In the genomic region with DNA sequence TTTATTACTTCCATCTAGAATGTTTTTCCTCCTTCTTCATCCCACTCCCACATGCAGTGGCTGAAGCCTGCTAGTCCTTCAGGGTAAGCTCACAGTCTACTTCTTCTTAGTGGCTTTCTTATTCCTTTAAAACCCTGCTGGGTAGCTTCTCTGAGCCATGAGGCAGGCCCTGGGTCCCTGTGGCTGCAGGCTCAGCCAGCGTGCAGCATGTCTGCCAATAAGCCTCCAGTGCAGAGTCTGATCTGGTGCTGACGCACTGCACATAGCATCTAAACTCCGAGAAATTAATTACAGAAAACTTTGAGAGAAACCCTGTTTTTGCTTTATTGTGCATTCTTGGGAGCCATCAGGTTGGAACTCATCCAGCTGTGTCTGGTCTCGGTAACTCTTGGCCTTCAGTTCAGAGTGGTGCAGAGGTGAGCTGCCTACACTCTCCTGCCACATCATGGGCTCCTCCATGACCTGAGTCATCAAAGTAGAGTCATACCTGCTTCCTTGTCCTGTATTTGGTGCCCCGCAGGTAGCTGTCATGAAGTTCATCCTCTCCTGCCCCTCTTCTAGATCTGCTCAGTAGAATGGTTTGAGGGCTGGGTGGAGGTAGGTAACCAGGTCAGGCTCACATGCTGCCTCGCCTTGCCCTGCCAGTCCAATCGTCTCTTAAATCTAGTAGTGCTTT, we compare ENCODE assay signal across 24 cellular contexts.
DNase-seq lines count a peak whose midpoint lies in the region; ATAC-seq and TF ChIP-seq lines count a peak whose summit lies in the region.
"Had no signal": no experiment of that assay in that cellular context is flagged by ENCODE, and none has a peak within 500 bp of the region (broad histone marks: within the 10 kb centered on the region; RNA-seq: fewer than 3 reads in every experiment).

No MANE protein-coding gene starts in this region.

- no peak overlapping the region for H4K12ac ChIP-seq in trophoblast cell (ENCODE audit: low read depth, low read length)

- H4K8ac ChIP-seq in IMR-90 (ENCODE audit: low read depth in 2 of 2, low read length in 2 of 2): no peak overlapping the region
- H4K8ac ChIP-seq in trophoblast cell (ENCODE audit: low read depth, low read length): peak overlapping the region; percentile 27

- 82% methylated on average over 3 of the region's 7 CpGs; no CpG with 5 or more reads in 1 of the 2 experiments for WGBS in IMR-90 (ENCODE audit: extremely low coverage in 2 of 2, insufficient read length in 1 of 2), 2 experiments
- no CpG with 5 or more reads among the region's 7 CpGs for WGBS in trophoblast cell (ENCODE audit: extremely low coverage, insufficient coverage, insufficient read length)

- H2BK5ac ChIP-seq in IMR-90 (ENCODE audit: low read depth, low read length, poor library complexity, severe bottlenecking) (no peak overlapping the region), trophoblast cell (ENCODE audit: low read depth, low read length, poor library complexity) (peak overlapping the region; percentile 49)

- H3K23ac ChIP-seq in IMR-90 (ENCODE audit: low read depth, low read length) (no peak overlapping the region), trophoblast cell (ENCODE audit: low read length) (no peak overlapping the region)

- no peaks in the 10 kb centered on the region for H3K79me1 ChIP-seq in IMR-90 (ENCODE audit: low read depth in 1 of 2, low read length in 2 of 2)
- H3K79me1 ChIP-seq in trophoblast cell (ENCODE audit: low read length): peaks cover 29% of the 10 kb centered on the region

- no peak for TF ChIP-seq CTCF in IMR-90 (conservative IDR thresholded peaks at IDR 0.05; ENCODE audit: low read depth, low read length)

- no peak overlapping the region for H3K4me2 ChIP-seq in IMR-90 (ENCODE audit: low read depth, low read length)
- no peak overlapping the region for H3K4me2 ChIP-seq in trophoblast cell (ENCODE audit: low read length)

- BruUV-seq in IMR-90 (replicated peaks; lab: Mats Ljungman, UMichigan): no TSS peak

- H4K20me1 ChIP-seq in IMR-90 (ENCODE audit: insufficient read depth, low read length): no peaks in the 10 kb centered on the region

- no peaks in the 10 kb centered on the region for H3K79me2 ChIP-seq in trophoblast cell (ENCODE audit: control insufficient read depth, insufficient read depth, low read length, poor library complexity)

- H3K36me3 ChIP-seq in CD4-positive, CD25-positive, alpha-beta regulatory T cell (ENCODE audit: control insufficient read depth, insufficient read depth, low read length): peaks cover 28% of the 10 kb centered on the region
- no peaks in the 10 kb centered on the region for H3K36me3 ChIP-seq in IMR-90 (ENCODE audit: control insufficient read depth, insufficient read depth, low read length)
- H3K36me3 ChIP-seq in trophoblast cell (ENCODE audit: control insufficient read depth in 1 of 2, insufficient read depth in 2 of 2, low read length in 2 of 2): no peaks in the 10 kb centered on the region
- H3K36me3 ChIP-seq: ascending aorta, SJSA1, tibial artery had no signal

- POLR2A ChIA-PET in IMR-90 (lab: Charles Lee; ENCODE audit: unreplicated experiment): no interaction called here

- H2AK5ac ChIP-seq in IMR-90 (ENCODE audit: low read depth, low read length) (no peak overlapping the region), trophoblast cell (ENCODE audit: low read length) (peak overlapping the region; percentile 60)

- no peaks in the 10 kb centered on the region for H3K27me3 Mint-ChIP-seq in CD4-positive, CD25-positive, alpha-beta regulatory T cell
- H3K27me3 Mint-ChIP-seq: B cell had no signal

- H2AK9ac ChIP-seq in IMR-90 (replicated peaks; ENCODE audit: low read depth, low read length, poor library complexity): no peak overlapping the region

- H3K9me3 ChIP-seq in CD4-positive, CD25-positive, alpha-beta regulatory T cell (ENCODE audit: control insufficient read depth in 2 of 2, low read length in 2 of 2): peaks cover 0 to 5% of the 10 kb centered on the region in 2 experiments
- peaks cover 2% of the 10 kb centered on the region; the same call in 1 of the 2 replicates for H3K9me3 ChIP-seq in IMR-90 (ENCODE audit: control insufficient read depth, insufficient read depth, low read length)
- H3K9me3 ChIP-seq in trophoblast cell (ENCODE audit: insufficient read depth, low read depth, low read length): no peaks in the 10 kb centered on the region
- H3K9me3 ChIP-seq: ascending aorta, SJSA1, tibial artery had no signal

- H4K91ac ChIP-seq in IMR-90 (ENCODE audit: insufficient read depth, low read depth, low read length) (no peak overlapping the region), trophoblast cell (ENCODE audit: low read depth, low read length) (peak overlapping the region; percentile 36)

- no peak for ATAC-seq in CD4-positive, CD25-positive, alpha-beta regulatory T cell (ENCODE audit: low read depth in 2 of 2)
- ATAC-seq in IMR-90 (ENCODE audit: low read depth) (no peak), esophagus mucosa (peak; percentile 86), HG02588 (IDR thresholded peaks at IDR 0.05; ENCODE audit: unreplicated experiment) (no peak), HG03520 (IDR thresholded peaks at IDR 0.05; ENCODE audit: unreplicated experiment) (no peak)
- ATAC-seq: activated CD8-positive, alpha-beta T cell treated with anti-CD3 and anti-CD28 coated beads, Interleukin-2, amount 10 ng/mL, durations not matched to agents 7 days and 5 days had no signal

- H3K36me3 Mint-ChIP-seq in CD4-positive, CD25-positive, alpha-beta regulatory T cell: peaks cover 49% of the 10 kb centered on the region

- peak overlapping the region; percentile 52 for H2BK12ac ChIP-seq in trophoblast cell (ENCODE audit: low read length)

- no peak overlapping the region for H3K4me3 Mint-ChIP-seq in CD4-positive, CD25-positive, alpha-beta regulatory T cell
- H3K4me3 Mint-ChIP-seq: activated CD8-positive, alpha-beta T cell treated with anti-CD3 and anti-CD28 coated beads, Interleukin-2, amount 10 ng/mL, durations not matched to agents 7 days and 5 days; B cell had no signal

- no peak overlapping the region for H2BK120ac ChIP-seq in IMR-90 (ENCODE audit: low read depth, low read length)
- H2BK120ac ChIP-seq in trophoblast cell (ENCODE audit: insufficient read depth, low read length, poor library complexity): peak overlapping the region; percentile 26

- H3K4ac ChIP-seq in IMR-90 (ENCODE audit: low read depth, low read length) (no peak overlapping the region), trophoblast cell (ENCODE audit: low read depth, low read length) (no peak overlapping the region)

- in situ Hi-C loops in IMR-90 (cut with MboI; ENCODE audit: low sequenced_read_pairs): no loop called here

- TF ChIP-seq RAD21 in IMR-90 (IDR thresholded peaks at IDR 0.05; ENCODE audit: low read length): no peak

- no peak overlapping the region for H2AFZ ChIP-seq in IMR-90 (replicated peaks; ENCODE audit: low read length, poor library complexity)
- H2AFZ ChIP-seq in trophoblast cell (ENCODE audit: insufficient read depth, low read length, poor library complexity): no peak overlapping the region

- H3K27ac Mint-ChIP-seq in CD4-positive, CD25-positive, alpha-beta regulatory T cell: peak overlapping the region in 2 of 3 donors; percentile 34 to 65
- H3K27ac Mint-ChIP-seq: activated CD8-positive, alpha-beta T cell treated with anti-CD3 and anti-CD28 coated beads, Interleukin-2, amount 10 ng/mL, durations not matched to agents 7 days and 5 days; activated T-helper 2 cell treated with anti-CD3 and anti-CD28 coated beads, Interferon-gamma antibody, Interleukin-2, Interleukin-4, amounts not matched to agents 10 μg/mL and 5 μg/mL and 100 μg/mL, durations not matched to agents 14 hours and 24 hours and 36 hours; B cell had no signal

- H3K27ac ChIP-seq in CD4-positive, CD25-positive, alpha-beta regulatory T cell (ENCODE audit: insufficient read depth, low read length, poor library complexity, severe bottlenecking): no peak overlapping the region
- no peak overlapping the region for H3K27ac ChIP-seq in IMR-90 (ENCODE audit: insufficient read depth, low read length)
- no peak overlapping the region for H3K27ac ChIP-seq in trophoblast cell (ENCODE audit: low read depth, low read length)
- H3K27ac ChIP-seq: ascending aorta, SJSA1, tibial artery had no signal

- H3K18ac ChIP-seq in IMR-90 (ENCODE audit: low read depth, low read length): no peak overlapping the region
- peak overlapping the region; percentile 80 for H3K18ac ChIP-seq in trophoblast cell (ENCODE audit: low read length)

- H3K14ac ChIP-seq in IMR-90 (replicated peaks; ENCODE audit: low read depth, low read length) (no peak overlapping the region), trophoblast cell (ENCODE audit: low read length) (no peak overlapping the region)

- no peak overlapping the region for H2BK20ac ChIP-seq in IMR-90 (ENCODE audit: low read depth, low read length)

- TF ChIP-seq POLR2A in IMR-90 (IDR thresholded peaks at IDR 0.05; ENCODE audit: low read depth, low read length): no peak

- no peak overlapping the region for H4K5ac ChIP-seq in IMR-90 (ENCODE audit: low read depth, low read length)

- H3K4me1 ChIP-seq in CD4-positive, CD25-positive, alpha-beta regulatory T cell (ENCODE audit: control insufficient read depth, insufficient read depth, low read length, poor library complexity, severe bottlenecking): no peaks in the 10 kb centered on the region
- H3K4me1 ChIP-seq in IMR-90 (ENCODE audit: control insufficient read depth, insufficient read depth, low read length) (peaks cover 3% of the 10 kb centered on the region; the same call in 1 of the 2 replicates), trophoblast cell (ENCODE audit: control insufficient read depth in 1 of 2, insufficient read depth in 2 of 2, low read length in 2 of 2) (peaks cover 6 to 9% of the 10 kb centered on the region in 2 experiments)
- H3K4me1 ChIP-seq: ascending aorta, SJSA1, tibial artery had no signal

- H3K9ac ChIP-seq in IMR-90 (ENCODE audit: low read depth, low read length) (no peak overlapping the region), trophoblast cell (ENCODE audit: low read length) (no peak overlapping the region)

- intact Hi-C loops in IMR-90 (cut with micrococcal nuclease): no loop called here

- dilution Hi-C loops in IMR-90 (cut with HindIII; ENCODE audit: low sequenced_read_pairs, unreplicated experiment): no loop called here

- DNase-seq in CD4-positive, CD25-positive, alpha-beta regulatory T cell: no peak
- no peak for DNase-seq in IMR-90
- DNase-seq in trophoblast cell: no peak
- no peak for DNase-seq in activated CD4-positive, CD25-positive, alpha-beta regulatory T cell treated with anti-CD3 and anti-CD28 coated beads, Interleukin-2, amount 50 U/mL, for 72 hours
- DNase-seq: activated CD8-positive, alpha-beta T cell treated with anti-CD3 and anti-CD28 coated beads, Interleukin-2, amount 10 ng/mL, durations not matched to agents 7 days and 5 days; central memory CD4-positive, alpha-beta T cell; head of caudate nucleus; kidney glomerular epithelial cell; MV-4-11; NCI-H1436 treated with DMSO at 0.1 percent for 48 hours; NCI-H2107; NCI-H446; NCI-H774; posterior cingulate gyrus; T-helper 1 cell; tibial artery had no signal

- peaks cover 4% of the 10 kb centered on the region; the same call in 1 of the 2 replicates for H3K9me1 ChIP-seq in IMR-90 (ENCODE audit: insufficient read depth, low read length)

- CTCF ChIA-PET in IMR-90 (lab: Yijun Ruan, JAX): interaction anchor here (0.6 kb wide), 2 partner anchors 80 to 1448 kb away, joined by 4 read pairs; no protein-coding TSS in a partner anchor

- no peaks in the 10 kb centered on the region for H3K27me3 ChIP-seq in CD4-positive, CD25-positive, alpha-beta regulatory T cell (ENCODE audit: control insufficient read depth, insufficient read depth, low read length)
- H3K27me3 ChIP-seq in IMR-90 (ENCODE audit: control insufficient read depth, insufficient read depth, low read length) (no peaks in the 10 kb centered on the region), trophoblast cell (ENCODE audit: insufficient read depth, low read length) (no peaks in the 10 kb centered on the region)
- H3K27me3 ChIP-seq: ascending aorta, SJSA1, tibial artery had no signal

- H3K4me1 Mint-ChIP-seq in CD4-positive, CD25-positive, alpha-beta regulatory T cell: peaks cover 0 to 15% (median 5%) of the 10 kb centered on the region in 4 donors

- H3K4me3 ChIP-seq in CD4-positive, CD25-positive, alpha-beta regulatory T cell (ENCODE audit: low read depth, low read length): no peak overlapping the region
- no peak overlapping the region for H3K4me3 ChIP-seq in IMR-90 (ENCODE audit: insufficient read depth, low read depth, low read length)
- no peak overlapping the region for H3K4me3 ChIP-seq in trophoblast cell (ENCODE audit: low read depth, low read length)
- H3K4me3 ChIP-seq: ascending aorta, lung, SJSA1, tibial artery had no signal

- H3K9me3 Mint-ChIP-seq in CD4-positive, CD25-positive, alpha-beta regulatory T cell: peaks cover 0 to 13% (median 2%) of the 10 kb centered on the region in 7 donors
- H3K9me3 Mint-ChIP-seq: activated T-helper 2 cell treated with anti-CD3 and anti-CD28 coated beads, Interferon-gamma antibody, Interleukin-2, Interleukin-4, amounts not matched to agents 10 μg/mL and 5 μg/mL and 100 μg/mL, durations not matched to agents 14 hours and 24 hours and 36 hours had no signal

- no peak overlapping the region for H3K56ac ChIP-seq in IMR-90 (ENCODE audit: extremely low read depth, insufficient read depth, low read length)

- H2BK15ac ChIP-seq in IMR-90 (ENCODE audit: low read depth, low read length): peak overlapping the region; percentile 23; the same call in 1 of the 3 replicates
